8 cellular contexts compared by ENCODE assay signal in the genomic region with DNA sequence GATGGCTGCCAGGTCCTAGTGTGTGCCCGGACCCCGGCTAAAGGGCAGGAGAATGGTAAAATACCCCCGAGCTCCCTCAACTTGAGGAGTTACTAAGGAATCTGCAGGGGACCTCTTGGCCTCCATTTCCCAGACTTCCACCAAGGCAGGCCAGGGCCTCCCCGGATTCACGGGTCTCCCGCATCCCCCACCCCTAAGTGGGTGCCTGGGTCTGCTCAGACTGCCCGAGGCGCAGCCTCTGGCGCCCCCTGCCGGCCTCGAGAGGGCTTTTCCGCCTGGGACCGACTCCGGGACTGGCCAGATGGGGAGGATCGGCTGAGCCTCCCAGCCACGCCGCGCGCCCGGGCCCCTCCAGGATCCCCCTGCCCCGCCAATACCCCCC. TPM values are rescaled to one million over a fixed set of nuclear protein-coding genes. Genes with fewer than 3 reads are reported as not detected.
DNase-seq lines count a peak whose midpoint lies in the region; ATAC-seq and TF ChIP-seq lines count a peak whose summit lies in the region.

No MANE protein-coding gene starts in this region.

- H3K27me3 ChIP-seq in right lobe of liver: no peaks in the 10 kb centered on the region

- TF ChIP-seq CTCF in right lobe of liver (IDR thresholded peaks at IDR 0.05): peak; percentile 83 to 95 (median 94)

- H3K4me1 ChIP-seq in right lobe of liver: peaks cover 0 to 14% (median 0%) of the 10 kb centered on the region in 4 donors

- H3K4me1 Mint-ChIP-seq in activated CD4-positive, alpha-beta T cell treated with anti-CD3 and anti-CD28 coated beads for 36 hours: peaks cover 18% of the 10 kb centered on the region

- DNase-seq in GF-D8 (lab: John Stamatoyannopoulos, UW): peak; percentile 27
- peak; percentile 81 for DNase-seq in NCI-H2196 (lab: John Stamatoyannopoulos, UW; ENCODE audit: unreplicated experiment)
- peak; percentile 88 for DNase-seq in activated CD4-positive, alpha-beta T cell treated with anti-CD3 and anti-CD28 coated beads for 36 hours
- peak; percentile 57 for DNase-seq in dedifferentiated amniotic fluid mesenchymal stem cell (ENCODE audit: extremely low spot score)
- DNase-seq in right lobe of liver: peak; percentile 74 to 82 (median 74)
- peak; percentile 71 to 72 for DNase-seq in stimulated activated CD4-positive, alpha-beta T cell treated with anti-CD3 and anti-CD28 coated beads, Interleukin-4, amount 100 ng/mL, for 48 hours (ENCODE audit: low read depth in 2 of 2)
- DNase-seq in cortex of kidney (lab: John Stamatoyannopoulos, UW): no peak

- CTCF ChIA-PET in activated CD4-positive, alpha-beta T cell treated with anti-CD3 and anti-CD28 coated beads for 36 hours (lab: Charles Lee): interaction anchor here (0.8 to 2.6 kb wide), 8 partner anchors 12 to 290 kb away, joined by 3 to 10 read pairs (median 4); partner anchors contain the start of gene TNFRSF25

- H3K9me3 Mint-ChIP-seq in activated CD4-positive, alpha-beta T cell treated with anti-CD3 and anti-CD28 coated beads for 36 hours (ENCODE audit: low read depth): no peaks in the 10 kb centered on the region

- peak overlapping the region; percentile 56 to 82 (median 80) for H3K4me3 ChIP-seq in right lobe of liver

- POLR2A ChIA-PET in activated CD4-positive, alpha-beta T cell treated with anti-CD3 and anti-CD28 coated beads for 36 hours (lab: Charles Lee): no interaction called here

- peaks cover 9% of the 10 kb centered on the region for H3K27me3 Mint-ChIP-seq in activated CD4-positive, alpha-beta T cell treated with anti-CD3 and anti-CD28 coated beads for 36 hours

- ATAC-seq in HG02610 (IDR thresholded peaks at IDR 0.05; ENCODE audit: unreplicated experiment): peak; percentile 45
- ATAC-seq in activated CD4-positive, alpha-beta T cell treated with anti-CD3 and anti-CD28 coated beads for 36 hours: peak; percentile 71
- peak; percentile 67 to 77 (median 74) for ATAC-seq in right lobe of liver

- no CpG with 5 or more reads among the region's 21 CpGs for WGBS in right lobe of liver (ENCODE audit: insufficient coverage, low coverage, low lambda C conversion rate, missing lambda C conversion rate)

- H3K27ac ChIP-seq in right lobe of liver: no peak overlapping the region

- H3K36me3 ChIP-seq in right lobe of liver: no peaks in the 10 kb centered on the region

- no peaks in the 10 kb centered on the region for H3K9me3 ChIP-seq in right lobe of liver

- peak overlapping the region; percentile 63 for H3K27ac Mint-ChIP-seq in activated CD4-positive, alpha-beta T cell treated with anti-CD3 and anti-CD28 coated beads for 36 hours

- H3K4me3 Mint-ChIP-seq in activated CD4-positive, alpha-beta T cell treated with anti-CD3 and anti-CD28 coated beads for 36 hours: peak overlapping the region; percentile 74

- intact Hi-C loops in activated CD4-positive, alpha-beta T cell treated with anti-CD3 and anti-CD28 coated beads for 36 hours (cut with DNase I, micrococcal nuclease): loop anchor here (1.0 to 5.0 kb wide), 6 partner anchors 47 to 728 kb away; partner anchors contain the start of gene NOL9 (in 1 of the 2)
- intact Hi-C loops in right lobe of liver (cut with DNase I): loop anchor here in 1 of 2 donors (10.0 kb wide), 1 partner anchor 145 kb away; no protein-coding TSS in a partner anchor

- no peaks in the 10 kb centered on the region for H3K36me3 Mint-ChIP-seq in activated CD4-positive, alpha-beta T cell treated with anti-CD3 and anti-CD28 coated beads for 36 hours (ENCODE audit: low read depth)

- TF ChIP-seq POLR2A in right lobe of liver (IDR thresholded peaks at IDR 0.05): no peak

RNA-seq across cellular contexts. Expression of gene PLEKHG5, which starts 1.7 kb away (rescaled TPM):
- 1 to 10 TPM in 1 of 2 experiments, under 1 TPM in 1; 0.76 to 1.1 TPM for total RNA-seq in activated CD4-positive, alpha-beta T cell treated with anti-CD3 and anti-CD28 coated beads for 36 hours
- 1 to 10 TPM in 5 of 6 experiments, under 1 TPM in 1; 0.70 to 2.3 (median 1.5) TPM for total RNA-seq in right lobe of liver

RNA-seq across cellular contexts. Expression of gene TNFRSF25, which starts 23.8 kb away (rescaled TPM):
- 10 to 100 TPM; 57.3 to 66.7 TPM for total RNA-seq in activated CD4-positive, alpha-beta T cell treated with anti-CD3 and anti-CD28 coated beads for 36 hours
- total RNA-seq in right lobe of liver: 1 to 10 TPM; 1.1 to 3.2 (median 2.1) TPM

Comparison
In these comparisons a context has a peak if more than half of its experiments do, and no peak if none do; other contexts are left out.
1. RNA of gene TNFRSF25, which starts 23.8 kb away (total RNA-seq): 57.3 to 66.7 TPM in activated CD4-positive, alpha-beta T cell treated with anti-CD3 and anti-CD28 coated beads for 36 hours; 1.1 to 3.2 TPM in right lobe of liver; every median in the first group is over 10 times any median in the second.
2. Peak in every context shown above with its lines, with median percentiles within 50 percentile points of each other: ATAC-seq.